ENCODE assay signal across 20 cellular contexts in genomic region chr2:58635801-58636375, GRCh38.
A peak's percentile ranks its signal among the peaks of the same experiment; 100 is the strongest.
DNase-seq lines count a peak whose midpoint lies in the region; FAIRE-seq and TF ChIP-seq lines count a peak whose summit lies in the region.
"Had no signal": no experiment of that assay in that cellular context is flagged by ENCODE, and none has a peak within 500 bp of the region (broad histone marks: within the 10 kb centered on the region; RNA-seq: fewer than 3 reads in every experiment).

No MANE protein-coding gene starts in this region.

- no peak for TF ChIP-seq EP300 in H1 (IDR thresholded peaks at IDR 0.05; ENCODE audit: borderline replicate concordance in 1 of 2, low read depth in 2 of 2, low read length in 2 of 2)

- no peaks in the 10 kb centered on the region for H3K79me2 ChIP-seq in PC-9 (ENCODE audit: low read depth)
- no peaks in the 10 kb centered on the region for H3K79me2 ChIP-seq in H1 (ENCODE audit: control insufficient read depth in 1 of 2, insufficient read depth in 2 of 2, low read length in 2 of 2)
- H3K79me2 ChIP-seq in mesendoderm (ENCODE audit: control insufficient read depth, insufficient read depth, low read length) = no peaks in the 10 kb centered on the region

- H3K4me2 ChIP-seq in PC-9 (peak overlapping the region; percentile 60; the same call in 1 of the 2 replicates), H1 (ENCODE audit: insufficient read depth in 1 of 2, low read depth in 2 of 2, low read length in 2 of 2) (no peak overlapping the region), mesendoderm (ENCODE audit: low read length) (no peak overlapping the region)

- H3K14ac ChIP-seq in H1 (ENCODE audit: insufficient read length) = no peak overlapping the region

- H4K91ac ChIP-seq in H1 (replicated peaks; ENCODE audit: insufficient read length, low read length) = no peak overlapping the region

- H4K20me1 ChIP-seq in PC-9 (ENCODE audit: insufficient read depth) (no peaks in the 10 kb centered on the region), H1 (replicated peaks in 1 of 2; ENCODE audit: control insufficient read depth in 1 of 2, insufficient read depth in 2 of 2, low read length in 2 of 2) (no peaks in the 10 kb centered on the region)

- H2BK12ac ChIP-seq in H1 (ENCODE audit: low read depth, low read length) = no peak overlapping the region

- H3K23ac ChIP-seq in H1 (ENCODE audit: insufficient read length) = no peak overlapping the region
- H3K23ac ChIP-seq in mesendoderm (ENCODE audit: low read length) = no peak overlapping the region

- H3K79me1 ChIP-seq in H1 (ENCODE audit: low read depth, low read length) = no peaks in the 10 kb centered on the region
- no peaks in the 10 kb centered on the region for H3K79me1 ChIP-seq in mesendoderm (ENCODE audit: low read length)

- no peaks in the 10 kb centered on the region for H3K9me2 ChIP-seq in PC-9 (ENCODE audit: insufficient read depth)

- H4K8ac ChIP-seq in H1 (ENCODE audit: extremely low read depth, insufficient read depth, low read length) (no peak overlapping the region), mesendoderm (ENCODE audit: low read depth, low read length) (no peak overlapping the region)

- H3K36me3 ChIP-seq in HEK293 (ENCODE audit: control insufficient read depth in 2 of 2, insufficient read depth in 1 of 2, low read length in 2 of 2) (no peaks in the 10 kb centered on the region), PC-9 (ENCODE audit: low read depth) (no peaks in the 10 kb centered on the region), H1 (ENCODE audit: control insufficient read depth in 2 of 4, insufficient read depth in 4 of 4, low read length in 3 of 4) (no peaks in the 10 kb centered on the region), mesendoderm (ENCODE audit: control insufficient read depth, insufficient read depth, low read length) (no peaks in the 10 kb centered on the region)

- intact Hi-C loops in PC-9 (cut with micrococcal nuclease; ENCODE audit: unreplicated experiment) = loop anchor here (2.0 to 10.0 kb wide), 3 partner anchors 65 to 531 kb away; no protein-coding TSS in a partner anchor

- H3F3A ChIP-seq in PC-9 (ENCODE audit: insufficient read depth, low read depth) = peaks cover 26% of the 10 kb centered on the region

- H3K9me3 ChIP-seq in HEK293 (ENCODE audit: control insufficient read depth, insufficient read depth, low read depth, low read length) (no peaks in the 10 kb centered on the region), PC-9 (ENCODE audit: insufficient read depth, low read depth) (peaks cover 5% of the 10 kb centered on the region), H1 (ENCODE audit: insufficient read depth in 2 of 2, low read depth in 1 of 2, low read length in 1 of 2) (no peaks in the 10 kb centered on the region)

- H3K56ac ChIP-seq in H1 (replicated peaks; ENCODE audit: insufficient read length, low read depth, low read length) (no peak overlapping the region), mesendoderm (ENCODE audit: low read length) (no peak overlapping the region)

- DNase-seq in PC-9 (no peak), H1 (ENCODE audit: low read depth in 1 of 2, low spot score in 2 of 2) (no peak), mesendoderm (peak; percentile 58), retina (no peak), substantia nigra (lab: John Stamatoyannopoulos, UW) (no peak), GM12891 (ENCODE audit: insufficient read length, low spot score) (no peak)
- DNase-seq: CD4-positive, CD25-positive, alpha-beta regulatory T cell; H7; IMR-90; KG1; MM.1S; NCI-H2029; NCI-H2171; NCI-H226; NCI-H510A; NCI-H69 had no signal

- H2AK5ac ChIP-seq in H1 (ENCODE audit: low read depth, low read length) = no peak overlapping the region
- H2AK5ac ChIP-seq in mesendoderm (ENCODE audit: low read length) = no peak overlapping the region

- H3K18ac ChIP-seq in H1 (ENCODE audit: extremely low read depth, low read length) (no peak overlapping the region), mesendoderm (ENCODE audit: low read length) (no peak overlapping the region)

- POLR2A ChIA-PET in HEK293 (lab: Yijun Ruan, JAX) (no interaction called here), PC-9 (lab: Charles Lee; ENCODE audit: unreplicated experiment) (no interaction called here), H1 (lab: Charles Lee; ENCODE audit: partially characterized antibody) (no interaction called here)

- H2AFZ ChIP-seq in PC-9 (no peak overlapping the region), H1 (ENCODE audit: low read length) (no peak overlapping the region)

- FAIRE-seq in H1 (lab: Jason Lieb, UNC) (peak; percentile 65), GM12891 (lab: Jason Lieb, UNC) (no peak)
- FAIRE-seq: D721Med, GM18507, RCC 7860 had no signal

- no TSS peak for BruUV-seq in PC-9 (replicated peaks; lab: Mats Ljungman, UMichigan)

- TF ChIP-seq RAD21 in H1 (IDR thresholded peaks at IDR 0.05 in 1 of 2, conservative IDR thresholded peaks at IDR 0.05 in 1 of 2; ENCODE audit: low read depth in 2 of 2, low read length in 2 of 2) = no peak

- no peak for TF ChIP-seq POLR2A in H1 (IDR thresholded peaks at IDR 0.05; ENCODE audit: control extremely low read depth in 1 of 2, low read depth in 2 of 2, low read length in 2 of 2)
- TF ChIP-seq POLR2A in GM12891 (IDR thresholded peaks at IDR 0.05; ENCODE audit: low read depth, low read length) = no peak

- CTCF ChIA-PET in HEK293 (lab: Yijun Ruan, JAX) = interaction anchor here (0.6 kb wide), 1 partner anchor 10 kb away, joined by 5 read pairs; no protein-coding TSS in a partner anchor
- CTCF ChIA-PET in PC-9 (lab: Charles Lee) = no interaction called here
- CTCF ChIA-PET in H1 (lab: Charles Lee; ENCODE audit: partially characterized antibody) = no interaction called here

- H2BK120ac ChIP-seq in H1 (replicated peaks; ENCODE audit: low read depth, low read length) = no peak overlapping the region
- H2BK120ac ChIP-seq in mesendoderm (ENCODE audit: low read depth, low read length) = no peak overlapping the region

- H3K4me3 ChIP-seq in HEK293 (ENCODE audit: low read depth, low read length) (no peak overlapping the region), PC-9 (no peak overlapping the region), H1 (ENCODE audit: extremely low read depth in 1 of 4, insufficient read depth in 2 of 4, low read depth in 3 of 4, low read length in 4 of 4) (no peak overlapping the region), mesendoderm (ENCODE audit: low read length) (no peak overlapping the region)

- TF ChIP-seq CTCF in HEK293 (tag by site-specific recombination; IDR thresholded peaks at IDR 0.05) (no peak), PC-9 (conservative IDR thresholded peaks at IDR 0.05) (no peak), H1 (IDR thresholded peaks at IDR 0.05; ENCODE audit: control extremely low read depth in 1 of 3, insufficient read depth in 1 of 3, low read depth in 1 of 3, low read length in 3 of 3) (no peak)

- H3K27me3 ChIP-seq in PC-9 (ENCODE audit: insufficient read depth, low read depth) (no peaks in the 10 kb centered on the region), H1 (replicated peaks in 1 of 4; ENCODE audit: control insufficient read depth in 3 of 4, extremely low read depth in 1 of 4, insufficient read depth in 3 of 4, low read length in 3 of 4) (no peaks in the 10 kb centered on the region), mesendoderm (ENCODE audit: insufficient read depth, low read length, poor library complexity) (no peaks in the 10 kb centered on the region)

- 75% methylated on average over 5 of the region's 5 CpGs; no CpG with 5 or more reads in 1 of the 2 experiments for WGBS in H1 (ENCODE audit: extremely low coverage in 1 of 2, insufficient coverage in 1 of 2, insufficient read length in 1 of 2, insufficient replicate concordance in 2 of 2, low coverage in 1 of 2, low lambda C conversion rate in 2 of 2, missing lambda C conversion rate in 1 of 2), 2 experiments
- no CpG with 5 or more reads among the region's 5 CpGs for WGBS in mesendoderm (ENCODE audit: extremely low coverage, insufficient coverage, low lambda C conversion rate)

- H3K9ac ChIP-seq in H1 (replicated peaks in 1 of 4; ENCODE audit: extremely low read depth in 1 of 4, low read depth in 3 of 4, low read length in 3 of 4) (no peak overlapping the region), mesendoderm (ENCODE audit: low read length) (no peak overlapping the region)

- H4K5ac ChIP-seq in H1 (ENCODE audit: insufficient read length, low read depth, low read length) = no peak overlapping the region
- no peak overlapping the region for H4K5ac ChIP-seq in mesendoderm (ENCODE audit: low read length)

- no peak overlapping the region for H2BK15ac ChIP-seq in H1 (ENCODE audit: low read length)
- no peak overlapping the region for H2BK15ac ChIP-seq in mesendoderm (replicated peaks; ENCODE audit: low read depth)

- H3K4me1 ChIP-seq in HEK293 (ENCODE audit: control insufficient read depth, insufficient read depth, low read length) (peaks cover 25% of the 10 kb centered on the region), PC-9 (replicated peaks; ENCODE audit: insufficient read depth) (peaks cover 43% of the 10 kb centered on the region), H1 (replicated peaks in 1 of 4; ENCODE audit: control insufficient read depth in 3 of 4, insufficient read depth in 4 of 4, low read length in 3 of 4) (peaks cover 2 to 16% (median 11%) of the 10 kb centered on the region in 4 experiments; a peak in 5 of 7 replicates), mesendoderm (ENCODE audit: control insufficient read depth, low read depth, low read length) (peaks cover 3% of the 10 kb centered on the region)

- no peak overlapping the region for H3K27ac ChIP-seq in HEK293 (ENCODE audit: extremely low read depth, low read depth, low read length)
- H3K27ac ChIP-seq in PC-9 = peak overlapping the region; percentile 97
- H3K27ac ChIP-seq in H1 (ENCODE audit: low read depth, low read length) = no peak overlapping the region
- H3K27ac ChIP-seq in mesendoderm (ENCODE audit: low read depth, low read length) = no peak overlapping the region
- H3K27ac ChIP-seq in substantia nigra (ENCODE audit: low read depth, low read length, poor library complexity, severe bottlenecking) = no peak overlapping the region

- H3K4ac ChIP-seq in H1 (replicated peaks; ENCODE audit: insufficient read length, low read depth, low read length) = no peak overlapping the region
- no peak overlapping the region for H3K4ac ChIP-seq in mesendoderm (ENCODE audit: low read depth, low read length)

- no peak overlapping the region for H2BK20ac ChIP-seq in H1 (ENCODE audit: low read length)

- H3K23me2 ChIP-seq in H1 (ENCODE audit: low read depth, low read length) = no peaks in the 10 kb centered on the region; the same call in 1 of the 2 replicates

- H2BK5ac ChIP-seq in H1 (ENCODE audit: low read depth, low read length) (no peak overlapping the region), mesendoderm (ENCODE audit: low read length) (no peak overlapping the region)

TF ChIP-seq in HEK293, 187 proteins besides CTCF, POLR2A, EP300 and RAD21 (continues in another document):
- no peak for TF ChIP-seq ZNF510 (tag by site-specific recombination; IDR thresholded peaks at IDR 0.05; ENCODE audit: insufficient replicate concordance)
- TF ChIP-seq ZNF544 (tag by site-specific recombination; IDR thresholded peaks at IDR 0.05) = no peak

TF ChIP-seq in H1, 55 proteins besides CTCF, POLR2A, EP300 and RAD21 (continues in another document):
- no peak for TF ChIP-seq RFX5 (IDR thresholded peaks at IDR 0.05; ENCODE audit: borderline replicate concordance, low read depth, low read length)

TF ChIP-seq in GM12891, 5 proteins besides CTCF, POLR2A, EP300 and RAD21 (continues in another document):
- TF ChIP-seq TAF1 (IDR thresholded peaks at IDR 0.05; ENCODE audit: low read depth, low read length) (no peak), POLR2AphosphoS5 (IDR thresholded peaks at IDR 0.05; ENCODE audit: low read depth, low read length) (no peak)
